ENCODE assay signal across 1 cellular context in the genomic region with DNA sequence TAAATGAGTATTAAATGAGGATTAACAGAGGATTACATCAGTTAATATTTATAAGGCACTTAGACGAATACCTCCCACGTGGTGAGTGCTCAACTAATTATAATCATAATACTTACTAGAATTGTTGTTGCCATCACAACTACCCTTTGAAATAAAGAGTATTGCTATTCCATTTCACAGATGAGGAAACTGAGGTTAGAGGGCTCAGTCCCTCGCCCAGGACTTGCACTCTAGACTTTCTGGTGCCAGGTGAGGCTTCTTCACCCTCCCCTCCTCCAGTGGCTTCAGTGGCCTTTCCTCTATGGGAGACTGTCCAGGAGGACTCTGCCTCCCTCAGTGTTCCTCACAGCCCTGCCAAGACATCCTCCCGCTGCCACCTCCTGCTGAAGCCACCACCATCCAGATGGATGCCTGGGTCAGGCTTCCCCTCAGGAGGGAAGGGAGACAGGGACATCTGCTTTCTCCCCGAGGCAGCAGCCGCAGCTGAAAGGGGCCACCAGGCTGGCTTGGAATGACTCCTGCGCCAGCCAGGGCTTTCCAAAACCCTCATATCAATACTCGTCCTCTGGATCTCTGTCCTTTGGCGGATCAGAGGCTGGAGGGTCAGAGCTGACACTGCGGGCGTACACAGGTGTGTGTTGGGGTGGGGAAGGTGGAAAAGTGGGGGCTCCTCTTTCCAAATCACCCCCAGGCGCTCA.
TF ChIP-seq lines count a peak whose summit lies in the region.

No MANE protein-coding gene starts in this region.

TF ChIP-seq in IMR-90, 13 proteins besides CTCF, POLR2A, EP300 and RAD21 (continued from another document):
- TF ChIP-seq MXI1 (IDR thresholded peaks at IDR 0.05; ENCODE audit: borderline replicate concordance, low read depth, low read length), result no peak
- TF ChIP-seq USF2 (IDR thresholded peaks at IDR 0.05; ENCODE audit: low read depth, low read length), result no peak
